Comparison of ENCODE assay signal across 15 cellular contexts in the genomic region with DNA sequence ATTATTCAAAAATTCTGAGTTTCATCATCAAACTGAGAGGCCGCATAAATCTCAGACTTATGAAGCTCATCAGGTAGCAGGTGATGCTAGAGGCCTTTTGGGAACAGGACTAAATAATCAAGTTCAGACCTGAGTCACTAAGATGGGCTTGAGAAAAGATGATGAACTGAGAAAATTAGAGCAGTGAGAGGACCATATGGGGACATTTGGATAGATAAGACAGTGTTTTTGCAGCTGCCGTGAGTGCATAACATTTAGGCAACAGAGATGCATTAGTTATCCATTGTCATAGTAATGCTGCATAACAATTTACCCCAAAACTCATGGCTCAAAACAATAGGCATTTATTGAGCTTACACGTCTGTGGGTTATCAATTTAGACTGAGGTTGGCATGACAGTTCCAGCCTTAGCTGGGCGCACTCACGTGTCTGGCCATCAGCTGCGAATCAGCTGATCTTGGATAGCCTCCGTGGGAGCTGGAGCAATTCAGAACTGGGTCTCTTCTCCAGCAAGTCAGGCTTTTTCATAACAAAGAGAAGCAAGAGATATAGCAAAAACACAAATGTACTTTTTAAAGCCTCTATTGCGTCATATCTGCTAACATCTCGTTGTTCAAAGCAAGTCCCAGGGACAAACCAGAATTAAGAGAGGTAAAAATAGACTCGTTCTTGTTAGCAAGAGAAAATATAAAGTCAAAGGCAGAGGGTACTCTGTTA.
"Had no signal": no experiment of that assay in that cellular context is flagged by ENCODE, and none has a peak within 500 bp of the region (broad histone marks: within the 10 kb centered on the region; RNA-seq: fewer than 3 reads in every experiment).

No MANE protein-coding gene starts in this region.

- H3K27ac ChIP-seq: prostate gland, stomach, thoracic aorta had no signal

- H3K36me3 ChIP-seq: prostate gland, stomach, thoracic aorta had no signal

- H3K27me3 ChIP-seq: stomach had no signal

- H3K4me1 ChIP-seq: prostate gland, stomach had no signal

- H3K4me3 ChIP-seq: prostate gland, stomach, thoracic aorta had no signal

- ATAC-seq: left colon had no signal

- H3K9me3 ChIP-seq: prostate gland, stomach, thoracic aorta had no signal

- DNase-seq: activated B cell treated with CpG ODN at 0.5 μM for 24 hours; activated CD4-positive, alpha-beta T cell treated with anti-CD3 and anti-CD28 coated beads, Interleukin-2, amount 10 ng/mL, durations not matched to agents 24 days and 14 days; activated CD8-positive, alpha-beta memory T cell treated with anti-CD3 and anti-CD28 coated beads for 24 hours; activated naive CD4-positive, alpha-beta T cell treated with anti-CD3 and anti-CD28 coated beads for 36 hours; central memory CD4-positive, alpha-beta T cell; cortex of kidney; effector CD8-positive, alpha-beta T cell; left colon; mammary epithelial cell; nephron progenitor cell; stimulated activated CD4-positive, alpha-beta T cell treated with anti-CD3 and anti-CD28 coated beads, Interleukin-15, amount 100 ng/mL, for 24 hours; stimulated activated CD4-positive, alpha-beta T cell treated with anti-CD3 and anti-CD28 coated beads, Interleukin-4, amount 100 ng/mL, for 24 hours; stomach had no signal
